ENCODE assay signal across 1 cellular context in the genomic region with DNA sequence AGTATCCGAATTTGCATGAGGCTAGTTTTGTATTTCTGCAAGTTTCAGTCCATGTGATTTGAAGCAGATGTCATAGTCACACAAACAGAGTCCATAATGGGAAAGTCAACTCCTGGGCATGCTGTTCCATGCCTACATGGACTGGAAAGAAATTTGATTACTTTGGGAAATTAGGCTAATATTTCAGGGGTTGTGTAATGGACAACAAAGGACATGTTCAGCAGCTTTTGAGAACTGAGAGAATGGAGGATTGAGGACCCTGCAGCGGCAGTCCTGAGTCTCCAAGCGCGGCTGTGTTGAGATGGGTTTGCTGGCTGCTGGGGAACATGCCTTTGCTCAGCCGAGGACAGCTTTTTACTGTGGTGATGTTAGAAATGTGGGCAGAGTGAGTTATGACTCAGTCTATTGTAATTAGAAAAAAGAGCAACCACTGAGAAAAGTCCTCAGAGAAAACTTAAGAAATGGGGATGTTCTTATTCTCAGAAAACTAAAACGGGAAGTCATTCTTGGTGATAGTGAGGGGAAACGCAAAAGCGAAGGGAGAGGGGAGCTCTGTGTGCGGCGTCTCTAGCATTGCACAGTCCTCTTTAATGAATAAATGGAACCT.
TF ChIP-seq lines count a peak whose summit lies in the region.

No MANE protein-coding gene starts in this region.

TF ChIP-seq in GM12878, 131 proteins besides CTCF, POLR2A, EP300 and RAD21 (continued from another document):
- TF ChIP-seq SKIL (IDR thresholded peaks at IDR 0.05; ENCODE audit: low read depth, poor library complexity, severe bottlenecking), result peak; percentile 91
- TF ChIP-seq, protein P1, sequence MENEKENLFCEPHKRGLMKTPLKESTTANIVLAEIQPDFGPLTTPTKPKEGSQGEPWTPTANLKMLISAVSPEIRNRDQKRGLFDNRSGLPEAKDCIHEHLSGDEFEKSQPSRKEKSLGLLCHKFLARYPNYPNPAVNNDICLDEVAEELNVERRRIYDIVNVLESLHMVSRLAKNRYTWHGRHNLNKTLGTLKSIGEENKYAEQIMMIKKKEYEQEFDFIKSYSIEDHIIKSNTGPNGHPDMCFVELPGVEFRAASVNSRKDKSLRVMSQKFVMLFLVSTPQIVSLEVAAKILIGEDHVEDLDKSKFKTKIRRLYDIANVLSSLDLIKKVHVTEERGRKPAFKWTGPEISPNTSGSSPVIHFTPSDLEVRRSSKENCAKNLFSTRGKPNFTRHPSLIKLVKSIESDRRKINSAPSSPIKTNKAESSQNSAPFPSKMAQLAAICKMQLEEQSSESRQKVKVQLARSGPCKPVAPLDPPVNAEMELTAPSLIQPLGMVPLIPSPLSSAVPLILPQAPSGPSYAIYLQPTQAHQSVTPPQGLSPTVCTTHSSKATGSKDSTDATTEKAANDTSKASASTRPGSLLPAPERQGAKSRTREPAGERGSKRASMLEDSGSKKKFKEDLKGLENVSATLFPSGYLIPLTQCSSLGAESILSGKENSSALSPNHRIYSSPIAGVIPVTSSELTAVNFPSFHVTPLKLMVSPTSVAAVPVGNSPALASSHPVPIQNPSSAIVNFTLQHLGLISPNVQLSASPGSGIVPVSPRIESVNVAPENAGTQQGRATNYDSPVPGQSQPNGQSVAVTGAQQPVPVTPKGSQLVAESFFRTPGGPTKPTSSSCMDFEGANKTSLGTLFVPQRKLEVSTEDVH (IDR thresholded peaks at IDR 0.05; ENCODE audit: low read depth, partially characterized antibody), result no peak
- TF ChIP-seq, protein P2, sequence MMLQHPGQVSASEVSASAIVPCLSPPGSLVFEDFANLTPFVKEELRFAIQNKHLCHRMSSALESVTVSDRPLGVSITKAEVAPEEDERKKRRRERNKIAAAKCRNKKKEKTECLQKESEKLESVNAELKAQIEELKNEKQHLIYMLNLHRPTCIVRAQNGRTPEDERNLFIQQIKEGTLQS (IDR thresholded peaks at IDR 0.05; ENCODE audit: borderline replicate concordance, extremely low read depth, low read depth, low read length), result no peak
- no peak for TF ChIP-seq REST (IDR thresholded peaks at IDR 0.05; ENCODE audit: low read depth, low read length)
- TF ChIP-seq, protein P3, sequence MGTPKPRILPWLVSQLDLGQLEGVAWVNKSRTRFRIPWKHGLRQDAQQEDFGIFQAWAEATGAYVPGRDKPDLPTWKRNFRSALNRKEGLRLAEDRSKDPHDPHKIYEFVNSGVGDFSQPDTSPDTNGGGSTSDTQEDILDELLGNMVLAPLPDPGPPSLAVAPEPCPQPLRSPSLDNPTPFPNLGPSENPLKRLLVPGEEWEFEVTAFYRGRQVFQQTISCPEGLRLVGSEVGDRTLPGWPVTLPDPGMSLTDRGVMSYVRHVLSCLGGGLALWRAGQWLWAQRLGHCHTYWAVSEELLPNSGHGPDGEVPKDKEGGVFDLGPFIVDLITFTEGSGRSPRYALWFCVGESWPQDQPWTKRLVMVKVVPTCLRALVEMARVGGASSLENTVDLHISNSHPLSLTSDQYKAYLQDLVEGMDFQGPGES (IDR thresholded peaks at IDR 0.05), result 0 out of 2 replicates have a peak, but pooled peaks have one; percentile 17
- no peak for TF ChIP-seq YBX1 (IDR thresholded peaks at IDR 0.05)
- TF ChIP-seq FOXK2 (IDR thresholded peaks at IDR 0.05), result no peak
- TF ChIP-seq, protein P4, sequence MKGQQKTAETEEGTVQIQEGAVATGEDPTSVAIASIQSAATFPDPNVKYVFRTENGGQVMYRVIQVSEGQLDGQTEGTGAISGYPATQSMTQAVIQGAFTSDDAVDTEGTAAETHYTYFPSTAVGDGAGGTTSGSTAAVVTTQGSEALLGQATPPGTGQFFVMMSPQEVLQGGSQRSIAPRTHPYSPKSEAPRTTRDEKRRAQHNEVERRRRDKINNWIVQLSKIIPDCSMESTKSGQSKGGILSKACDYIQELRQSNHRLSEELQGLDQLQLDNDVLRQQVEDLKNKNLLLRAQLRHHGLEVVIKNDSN (IDR thresholded peaks at IDR 0.05; ENCODE audit: borderline replicate concordance, extremely low read length, insufficient read depth, low read depth, low read length), result no peak
- TF ChIP-seq TCF3 (IDR thresholded peaks at IDR 0.05; ENCODE audit: borderline replicate concordance, insufficient read depth, low read depth, low read length), result no peak
